9 cellular contexts compared by ENCODE assay signal in the genomic region with DNA sequence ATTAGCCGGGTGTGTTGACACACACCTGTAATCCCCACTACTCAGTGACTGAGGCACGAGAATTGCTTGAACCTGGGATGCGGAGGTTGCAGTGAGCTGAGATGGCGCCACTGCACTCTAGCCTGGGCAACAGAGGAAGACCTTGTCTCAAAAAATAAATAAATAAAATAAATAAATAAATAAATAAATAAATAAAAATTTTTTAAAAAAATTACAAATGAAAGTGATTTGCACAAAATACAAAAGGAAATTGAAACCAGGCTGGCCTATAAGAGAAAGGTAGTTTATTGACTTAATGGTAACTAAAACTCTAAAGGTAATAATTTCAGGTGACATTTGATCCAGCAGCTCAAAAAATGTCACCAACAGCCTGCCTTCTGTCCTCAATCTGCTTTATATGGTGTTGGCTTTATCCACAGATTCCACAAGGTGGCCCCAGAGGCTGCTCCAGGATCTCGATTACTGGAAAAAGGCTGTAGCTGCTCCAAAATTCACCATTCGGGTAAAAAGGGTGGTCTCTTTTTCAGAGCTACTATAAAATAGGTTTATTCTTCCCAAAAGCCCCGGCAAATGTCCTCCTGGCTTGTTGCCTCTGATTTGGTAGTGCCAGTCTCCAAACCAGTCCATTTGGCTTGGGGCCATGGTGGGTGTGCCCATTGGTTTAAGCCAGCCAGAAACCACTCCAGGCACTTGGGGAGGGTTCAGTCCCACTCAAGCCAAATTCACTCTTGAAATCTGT.
DNase-seq lines count a peak whose midpoint lies in the region; ATAC-seq and TF ChIP-seq lines count a peak whose summit lies in the region.
"Had no signal": no experiment of that assay in that cellular context is flagged by ENCODE, and none has a peak within 500 bp of the region (broad histone marks: within the 10 kb centered on the region; RNA-seq: fewer than 3 reads in every experiment).

No MANE protein-coding gene starts in this region.

- H3K27ac Mint-ChIP-seq in activated naive CD4-positive, alpha-beta T cell treated with anti-CD3 and anti-CD28 coated beads, Interleukin-2, amount 10 ng/mL, durations not matched to agents 7 days and 5 days: no peak overlapping the region
- H3K27ac Mint-ChIP-seq: activated naive CD8-positive, alpha-beta T cell had no signal

- CTCF ChIA-PET in PC-9 (lab: Charles Lee): interaction anchor here (0.5 to 1.1 kb wide), 10 partner anchors 16 to 607 kb away, joined by 3 to 11 read pairs (median 4); a partner anchor contains a TSS
- CTCF ChIA-PET in activated naive CD4-positive, alpha-beta T cell treated with anti-CD3 and anti-CD28 coated beads, Interleukin-2, amount 10 ng/mL, durations not matched to agents 7 days and 5 days (lab: Charles Lee): interaction anchor here (0.6 to 2.4 kb wide), 32 partner anchors 9 to 607 kb away, joined by 3 to 20 read pairs (median 3); a partner anchor contains a TSS

- peaks cover 27% of the 10 kb centered on the region for H3K27me3 Mint-ChIP-seq in activated naive CD4-positive, alpha-beta T cell treated with anti-CD3 and anti-CD28 coated beads, Interleukin-2, amount 10 ng/mL, durations not matched to agents 7 days and 5 days
- H3K27me3 Mint-ChIP-seq: activated naive CD8-positive, alpha-beta T cell had no signal

- no peaks in the 10 kb centered on the region for H3K9me3 ChIP-seq in PC-9 (ENCODE audit: insufficient read depth, low read depth)
- H3K9me3 ChIP-seq in parathyroid adenoma (ENCODE audit: control insufficient read depth, low read length): no peaks in the 10 kb centered on the region

- peak; percentile 82 for DNase-seq in EH (ENCODE audit: low read depth)
- peak; percentile 76 for DNase-seq in LoVo (ENCODE audit: low spot score)
- peak; percentile 52 to 62 for DNase-seq in PC-9
- peak; percentile 75 for DNase-seq in activated naive CD4-positive, alpha-beta T cell treated with anti-CD3 and anti-CD28 coated beads, Interleukin-2, amount 10 ng/mL, durations not matched to agents 7 days and 5 days
- DNase-seq in germinal center (ENCODE audit: low spot score): peak; percentile 43

- H4K20me1 ChIP-seq in PC-9 (ENCODE audit: insufficient read depth): no peaks in the 10 kb centered on the region

- no peaks in the 10 kb centered on the region for H3K36me3 ChIP-seq in PC-9 (ENCODE audit: low read depth)
- no peaks in the 10 kb centered on the region for H3K36me3 ChIP-seq in parathyroid adenoma (ENCODE audit: control insufficient read depth, insufficient read depth, low read length)

- H3K4me1 ChIP-seq in PC-9 (replicated peaks; ENCODE audit: insufficient read depth) (peaks cover 31% of the 10 kb centered on the region), parathyroid adenoma (peaks cover 8% of the 10 kb centered on the region)

- H2AFZ ChIP-seq in PC-9: no peak overlapping the region
- H2AFZ ChIP-seq in parathyroid adenoma: peak overlapping the region; percentile 58

- ATAC-seq in GM21825 (IDR thresholded peaks at IDR 0.05; ENCODE audit: unreplicated experiment) (no peak), HG03354 (IDR thresholded peaks at IDR 0.05; ENCODE audit: poor library complexity, severe bottlenecking, unreplicated experiment) (no peak)

- H3K36me3 Mint-ChIP-seq in activated naive CD4-positive, alpha-beta T cell treated with anti-CD3 and anti-CD28 coated beads, Interleukin-2, amount 10 ng/mL, durations not matched to agents 7 days and 5 days: no peaks in the 10 kb centered on the region
- H3K36me3 Mint-ChIP-seq: activated naive CD8-positive, alpha-beta T cell had no signal

- TF ChIP-seq CTCF in PC-9 (conservative IDR thresholded peaks at IDR 0.05) (peak; percentile 82), parathyroid adenoma (IDR thresholded peaks at IDR 0.05) (peak; percentile 81)

- H3K4me3 ChIP-seq in PC-9: peak overlapping the region; percentile 29; the same call in 1 of the 2 replicates
- H3K4me3 ChIP-seq in parathyroid adenoma (ENCODE audit: low read depth, low read length): no peak overlapping the region

- no peaks in the 10 kb centered on the region for H3K4me1 Mint-ChIP-seq in activated naive CD4-positive, alpha-beta T cell treated with anti-CD3 and anti-CD28 coated beads, Interleukin-2, amount 10 ng/mL, durations not matched to agents 7 days and 5 days

- H3K27me3 ChIP-seq in PC-9 (ENCODE audit: insufficient read depth, low read depth) (no peaks in the 10 kb centered on the region), parathyroid adenoma (ENCODE audit: control insufficient read depth, insufficient read depth, low read length) (no peaks in the 10 kb centered on the region)

- H3K27ac ChIP-seq in PC-9 (peak overlapping the region; percentile 82), parathyroid adenoma (no peak overlapping the region)

- no TSS peak for BruUV-seq in PC-9 (replicated peaks; lab: Mats Ljungman, UMichigan)

- POLR2A ChIA-PET in PC-9 (lab: Charles Lee; ENCODE audit: unreplicated experiment): interaction anchor here (0.6 to 0.7 kb wide), 2 partner anchors 170 to 196 kb away, joined by 4 to 6 read pairs; no protein-coding TSS in a partner anchor

- H3K9ac ChIP-seq in parathyroid adenoma: no peak overlapping the region

- H3K79me2 ChIP-seq in PC-9 (ENCODE audit: low read depth) (no peaks in the 10 kb centered on the region), parathyroid adenoma (no peaks in the 10 kb centered on the region)

- H3K4me2 ChIP-seq in PC-9: peak overlapping the region; percentile 62
- peak overlapping the region; percentile 0 for H3K4me2 ChIP-seq in parathyroid adenoma (ENCODE audit: low read length)

- H3K9me2 ChIP-seq in PC-9 (ENCODE audit: insufficient read depth): no peaks in the 10 kb centered on the region

- intact Hi-C loops in PC-9 (cut with micrococcal nuclease; ENCODE audit: unreplicated experiment): loop anchor here (1.0 to 5.0 kb wide), 8 partner anchors 64 to 499 kb away; no protein-coding TSS in a partner anchor

- peaks cover 19% of the 10 kb centered on the region for H3F3A ChIP-seq in PC-9 (ENCODE audit: insufficient read depth, low read depth)

- H3K4me3 Mint-ChIP-seq in activated naive CD4-positive, alpha-beta T cell treated with anti-CD3 and anti-CD28 coated beads, Interleukin-2, amount 10 ng/mL, durations not matched to agents 7 days and 5 days: no peak overlapping the region
- H3K4me3 Mint-ChIP-seq: activated naive CD8-positive, alpha-beta T cell had no signal

- H3K9me3 Mint-ChIP-seq in activated naive CD4-positive, alpha-beta T cell treated with anti-CD3 and anti-CD28 coated beads, Interleukin-2, amount 10 ng/mL, durations not matched to agents 7 days and 5 days: no peaks in the 10 kb centered on the region
